ENCODE assay signal across 18 cellular contexts in genomic region chr2:204505946-204506345, GRCh38. TPM values are rescaled to one million over a fixed set of nuclear protein-coding genes. Genes with fewer than 3 reads are reported as not detected.
DNase-seq lines count a peak whose midpoint lies in the region; ATAC-seq and TF ChIP-seq lines count a peak whose summit lies in the region.
"Had no signal": no experiment of that assay in that cellular context is flagged by ENCODE, and none has a peak within 500 bp of the region (broad histone marks: within the 10 kb centered on the region; RNA-seq: fewer than 3 reads in every experiment).

No MANE protein-coding gene starts in this region.

- no peak for ATAC-seq in left cardiac atrium
- ATAC-seq: gastroesophageal sphincter, HCT116 had no signal

- H3K4me3 ChIP-seq in epithelial cell of proximal tubule (ENCODE audit: low read depth, low read length) = no peak overlapping the region
- no peak overlapping the region for H3K4me3 ChIP-seq in skeletal muscle cell (ENCODE audit: low read depth, low read length)
- H3K4me3 ChIP-seq: gastroesophageal sphincter had no signal

- TF ChIP-seq CTCF in epithelial cell of proximal tubule (conservative IDR thresholded peaks at IDR 0.05; ENCODE audit: low read depth, low read length) = no peak

- intact Hi-C loops in left cardiac atrium (cut with DNase I) = no loop called here

- DNase-seq in Daoy (ENCODE audit: low read depth) = peak; percentile 49
- peak; percentile 87 for DNase-seq in M059J (ENCODE audit: low read depth)
- DNase-seq in epithelial cell of proximal tubule (ENCODE audit: low read depth) = peak; percentile 61
- peak; percentile 20 for DNase-seq in skeletal muscle cell (ENCODE audit: low read depth)
- no peak for DNase-seq in NCI-H1436 (lab: John Stamatoyannopoulos, UW)
- no peak for DNase-seq in activated CD4-positive, alpha-beta T cell treated with anti-CD3 and anti-CD28 coated beads, Interleukin-2, amount 50 U/mL, for 48 hours
- no peak for DNase-seq in NCI-H446 treated with DMSO at 0.1 percent for 48 hours (lab: John Stamatoyannopoulos, UW)
- no peak for DNase-seq in left cardiac atrium
- DNase-seq: activated CD4-positive, alpha-beta T cell treated with anti-CD3 and anti-CD28 coated beads for 4 hours; activated naive CD4-positive, alpha-beta T cell treated with anti-CD3 and anti-CD28 coated beads, Interleukin-2, amount 10 ng/mL, durations not matched to agents 7 days and 5 days; DMS79 treated with DMSO at 0.1 percent for 48 hours; effector CD8-positive, alpha-beta T cell; KBM-7; NCI-H1417 treated with DMSO at 0.1 percent for 48 hours; NCI-H345; nephron progenitor cell had no signal

RNA-seq across cellular contexts. Expression of gene PARD3B, which starts 39.3 kb away (rescaled TPM):
- 0.63 and 1.3 TPM in 2 replicates for total RNA-seq in Daoy (2014; rRNA removed; shearing (Covaris generic))
- 0.86 and 1.6 TPM in 2 replicates for total RNA-seq in M059J (2014; rRNA removed; shearing (Covaris generic))
- total RNA-seq in epithelial cell of proximal tubule (0.94 and 3.6 TPM in 2 replicates), left cardiac atrium (10 to 100 TPM; 12.5 to 12.6 TPM)

Comparison
In these comparisons a context has a peak if more than half of its experiments do, and no peak if none do; other contexts are left out.
1. DNase-seq: peak in Daoy (single experiment), M059J (single experiment), epithelial cell of proximal tubule (single experiment) and skeletal muscle cell (single experiment); none in NCI-H1436 (single experiment), activated CD4-positive, alpha-beta T cell treated with anti-CD3 and anti-CD28 coated beads, Interleukin-2, amount 50 U/mL, for 48 hours (0 of 2), NCI-H446 treated with DMSO at 0.1 percent for 48 hours (single experiment) and left cardiac atrium (single experiment).